ENCODE assay signal across 26 cellular contexts in the genomic region with DNA sequence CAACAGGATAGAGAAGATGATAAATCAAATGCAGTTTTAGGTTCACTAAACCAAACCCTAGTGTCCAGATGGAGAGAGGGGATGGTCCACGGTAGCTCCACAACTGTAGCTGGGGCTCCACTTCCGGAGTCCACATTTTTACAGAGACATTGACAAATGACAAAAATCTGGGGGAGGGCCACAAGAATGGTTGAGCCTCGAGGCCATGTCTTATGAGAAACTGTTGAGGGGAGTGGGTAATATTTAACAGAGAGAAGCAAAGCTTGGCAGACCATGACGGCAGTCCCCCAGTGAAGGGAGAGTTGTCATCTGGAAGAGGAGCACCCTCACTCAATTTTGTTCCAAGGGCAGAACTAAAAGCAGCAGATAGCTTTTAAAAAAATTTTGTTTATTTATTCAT.
"Had no signal": no experiment of that assay in that cellular context is flagged by ENCODE, and none has a peak within 500 bp of the region (broad histone marks: within the 10 kb centered on the region; RNA-seq: fewer than 3 reads in every experiment).

No MANE protein-coding gene starts in this region.

- H3K4me1 Mint-ChIP-seq: memory B cell; naive B cell; neural progenitor cell; stimulated activated memory B cell treated with anti-CD40 and anti-IgM and Interleukin-4, amounts not matched to agents 10 μg/mL and 1 μg/mL and 100 μg/mL, for 72 hours had no signal

- H3K27me3 ChIP-seq: neural progenitor cell, sigmoid colon, testis, tibial artery, upper lobe of left lung had no signal

- H3K4me3 ChIP-seq: heart left ventricle, hepatocyte, lung, mucosa of descending colon, neural progenitor cell, right atrium auricular region, sigmoid colon, testis, tibial artery, upper lobe of left lung had no signal

- H3K36me3 Mint-ChIP-seq: memory B cell; mesothelial cell of epicardium; naive B cell; natural killer cell treated with Interleukin-12 subunit alpha and Interleukin-12 subunit beta and Interleukin-15 and Interleukin-18, amount 100 ng/mL, for 72 hours; neural progenitor cell; stimulated activated memory B cell treated with anti-CD40 and anti-IgM and Interleukin-4, amounts not matched to agents 10 μg/mL and 1 μg/mL and 100 μg/mL, for 72 hours had no signal

- H3K4me1 ChIP-seq: heart left ventricle, neural progenitor cell, parathyroid adenoma, right atrium auricular region, sigmoid colon, testis, tibial artery, upper lobe of left lung had no signal

- H3K9me3 ChIP-seq: heart left ventricle, mucosa of descending colon, right atrium auricular region, sigmoid colon, testis, tibial artery, upper lobe of left lung had no signal

- H3K36me3 ChIP-seq: heart left ventricle, neural progenitor cell, right atrium auricular region, sigmoid colon, tibial artery, upper lobe of left lung had no signal

- DNase-seq: cerebellar nuclear complex; cortex of kidney; effector memory CD8-positive, alpha-beta T cell; erythroblast; heart left ventricle; kidney; mucosa of descending colon; naive B cell; sigmoid colon; stimulated activated CD4-positive, alpha-beta T cell treated with anti-CD3 and anti-CD28 coated beads, Interleukin-2, amount 100 ng/mL, for 24 hours; stimulated activated CD4-positive, alpha-beta T cell treated with anti-CD3 and anti-CD28 coated beads, Interleukin-4, amount 100 ng/mL, for 4 hours; stimulated activated naive CD8-positive, alpha-beta T cell treated with anti-CD3 and anti-CD28 coated beads, Interleukin-15, Interleukin-2, amounts not matched to agents 100 U/mL and 50 U/mL, for 24 hours; substantia nigra; testis; tibial artery; upper lobe of left lung had no signal

- H3K4me3 Mint-ChIP-seq: effector memory CD8-positive, alpha-beta T cell; memory B cell; mesothelial cell of epicardium; naive B cell; natural killer cell treated with Interleukin-12 subunit alpha and Interleukin-12 subunit beta and Interleukin-15 and Interleukin-18, amount 100 ng/mL, for 72 hours; neural progenitor cell; stimulated activated memory B cell treated with anti-CD40 and anti-IgM and Interleukin-4, amounts not matched to agents 10 μg/mL and 1 μg/mL and 100 μg/mL, for 72 hours had no signal

- H3K9me3 Mint-ChIP-seq: effector memory CD8-positive, alpha-beta T cell; memory B cell; mesothelial cell of epicardium; natural killer cell treated with Interleukin-12 subunit alpha and Interleukin-12 subunit beta and Interleukin-15 and Interleukin-18, amount 100 ng/mL, for 72 hours; neural progenitor cell had no signal

- H3K27me3 Mint-ChIP-seq: progenitor cell of endocrine pancreas had no signal

- H3K27ac Mint-ChIP-seq: effector memory CD8-positive, alpha-beta T cell; memory B cell; mesothelial cell of epicardium; naive B cell; natural killer cell treated with Interleukin-12 subunit alpha and Interleukin-12 subunit beta and Interleukin-15 and Interleukin-18, amount 100 ng/mL, for 72 hours; neural progenitor cell; progenitor cell of endocrine pancreas; stimulated activated memory B cell treated with anti-CD40 and anti-IgM and Interleukin-4, amounts not matched to agents 10 μg/mL and 1 μg/mL and 100 μg/mL, for 72 hours had no signal

- H3K27ac ChIP-seq: heart left ventricle, hepatocyte, neural progenitor cell, parathyroid adenoma, right atrium auricular region, sigmoid colon, testis, tibial artery, upper lobe of left lung had no signal
